Comparison of ENCODE assay signal across 10 cellular contexts in the genomic region with DNA sequence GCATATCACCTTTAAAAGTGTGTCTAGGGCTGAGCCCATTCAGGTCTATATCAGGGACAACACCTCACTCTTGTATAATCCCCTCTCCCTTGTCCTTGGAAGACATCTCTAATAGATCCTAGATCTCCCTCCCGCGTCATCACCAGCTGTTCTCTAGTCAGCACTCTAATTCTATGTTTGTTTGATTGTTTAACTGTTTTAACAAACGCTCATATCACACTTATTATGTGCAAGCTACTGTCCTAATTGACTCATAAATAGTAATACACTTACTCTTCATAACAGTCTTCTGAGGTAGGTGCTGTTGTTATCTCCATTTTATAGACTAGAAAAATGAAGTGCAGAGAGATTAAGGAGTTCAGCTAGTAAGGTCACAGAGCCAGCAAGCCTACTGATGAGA. TPM values are rescaled to one million over a fixed set of nuclear protein-coding genes. Genes with fewer than 3 reads are reported as not detected.
A peak's percentile ranks its signal among the peaks of the same experiment; 100 is the strongest.
DNase-seq lines count a peak whose midpoint lies in the region; ATAC-seq and TF ChIP-seq lines count a peak whose summit lies in the region.
"Had no signal": no experiment of that assay in that cellular context is flagged by ENCODE, and none has a peak within 500 bp of the region (broad histone marks: within the 10 kb centered on the region; RNA-seq: fewer than 3 reads in every experiment).

No MANE protein-coding gene starts in this region.

- H3K27ac Mint-ChIP-seq in naive thymus-derived CD8-positive, alpha-beta T cell = peak overlapping the region; percentile 8 to 96 (median 93)

- H3K36me3 ChIP-seq in OCI-LY7 (ENCODE audit: insufficient read depth, low read length) = no peaks in the 10 kb centered on the region

- no peak overlapping the region for H3K4me3 ChIP-seq in OCI-LY7 (ENCODE audit: low read depth, low read length, poor library complexity, severe bottlenecking)

- intact Hi-C loops in OCI-LY7 (cut with micrococcal nuclease; ENCODE audit: unreplicated experiment) = loop anchor here (1.0 to 5.0 kb wide), 3 partner anchors 75 to 165 kb away; no protein-coding TSS in a partner anchor

- no peak overlapping the region for H3K27ac ChIP-seq in OCI-LY7 (ENCODE audit: low read depth, low read length, poor library complexity, severe bottlenecking)

- H3K4me1 ChIP-seq in OCI-LY7 (ENCODE audit: insufficient read depth, low read length, poor library complexity, severe bottlenecking) = peaks cover 15% of the 10 kb centered on the region

- H3K4me2 ChIP-seq in OCI-LY7 (ENCODE audit: low read length) = no peak overlapping the region

- peaks cover 3 to 19% (median 6%) of the 10 kb centered on the region in 3 donors for H3K36me3 Mint-ChIP-seq in naive thymus-derived CD8-positive, alpha-beta T cell

- ATAC-seq in GM19023 (IDR thresholded peaks at IDR 0.05; ENCODE audit: unreplicated experiment) (peak; percentile 42), GM21825 (IDR thresholded peaks at IDR 0.05; ENCODE audit: unreplicated experiment) (peak; percentile 4), HG03460 (IDR thresholded peaks at IDR 0.05; ENCODE audit: unreplicated experiment) (peak; percentile 7)
- ATAC-seq in naive thymus-derived CD8-positive, alpha-beta T cell = no peak

- peaks cover 21 to 51% (median 49%) of the 10 kb centered on the region in 4 donors for H3K4me1 Mint-ChIP-seq in naive thymus-derived CD8-positive, alpha-beta T cell

- peak overlapping the region; percentile 51 to 84 (median 70) for H3K4me3 Mint-ChIP-seq in naive thymus-derived CD8-positive, alpha-beta T cell

- H3K9me3 Mint-ChIP-seq in naive thymus-derived CD8-positive, alpha-beta T cell = no peaks in the 10 kb centered on the region
- H3K9me3 Mint-ChIP-seq: stimulated activated naive B cell treated with anti-CD40 and anti-IgM and Interleukin-4, amounts not matched to agents 10 μg/mL and 1 μg/mL and 100 μg/mL, for 72 hours had no signal

- POLR2A ChIA-PET in naive thymus-derived CD8-positive, alpha-beta T cell (lab: Charles Lee) = interaction anchor here (0.5 to 13.3 kb wide), 17 partner anchors 11 to 1770 kb away, joined by 3 to 174 read pairs (median 4); a partner anchor contains a TSS
- POLR2A ChIA-PET in OCI-LY7 (lab: Charles Lee) = interaction anchor here (0.7 to 3.1 kb wide), 8 partner anchors 10 to 140 kb away, joined by 3 to 11 read pairs (median 5); no protein-coding TSS in a partner anchor

- no peaks in the 10 kb centered on the region for H3K27me3 Mint-ChIP-seq in naive thymus-derived CD8-positive, alpha-beta T cell
- H3K27me3 Mint-ChIP-seq: stimulated activated naive B cell treated with anti-CD40 and anti-IgM and Interleukin-4, amounts not matched to agents 10 μg/mL and 1 μg/mL and 100 μg/mL, for 72 hours had no signal

- TF ChIP-seq CTCF in OCI-LY7 (conservative IDR thresholded peaks at IDR 0.05; ENCODE audit: low read length) = no peak

- no peaks in the 10 kb centered on the region for H3K9me2 ChIP-seq in OCI-LY7 (ENCODE audit: insufficient read depth, low read length)

- no peaks in the 10 kb centered on the region for H4K20me1 ChIP-seq in OCI-LY7 (ENCODE audit: insufficient read depth, low read length)

- DNase-seq in naive thymus-derived CD8-positive, alpha-beta T cell = no peak
- DNase-seq in NCI-H345 (lab: John Stamatoyannopoulos, UW) (no peak), SIG-M5 treated with dmso at 0.1 percent for 504 hours (lab: John Stamatoyannopoulos, UW; ENCODE audit: unreplicated experiment) (no peak), OCI-LY7 (ENCODE audit: low spot score) (no peak)
- DNase-seq: GF-D8 had no signal

- BruUV-seq in OCI-LY7 (replicated peaks; lab: Mats Ljungman, UMichigan) = no TSS peak

- H3K9me3 ChIP-seq in OCI-LY7 (ENCODE audit: low read length) = no peaks in the 10 kb centered on the region

- no peak overlapping the region for H2AFZ ChIP-seq in OCI-LY7 (ENCODE audit: low read length)

- CTCF ChIA-PET in OCI-LY7 (lab: Charles Lee; ENCODE audit: unreplicated experiment) = interaction anchor here (0.7 to 2.6 kb wide), 7 partner anchors 10 to 165 kb away, joined by 3 to 29 read pairs (median 5); a partner anchor contains a TSS

- H3K79me2 ChIP-seq in OCI-LY7 (ENCODE audit: insufficient read depth, low read depth, low read length) = no peaks in the 10 kb centered on the region

RNA-seq across cellular contexts. Expression of a gene that starts 1.6 kb away (rescaled TPM):
- total RNA-seq in naive thymus-derived CD8-positive, alpha-beta T cell = 1 to 10 TPM; 4.8 to 5.3 TPM
- polyA plus RNA-seq in naive thymus-derived CD8-positive, alpha-beta T cell = under 1 TPM; 0.09 to 0.62 (median 0.58) TPM
- 1.4 and 2.2 TPM in 2 replicates for total RNA-seq in OCI-LY7 (2014; rRNA removed; shearing (Covaris generic))
- total RNA-seq in OCI-LY7 (2022) = 2.1 and 3.7 TPM in 2 replicates
- total RNA-seq: lung microvascular endothelial cell had no signal

Comparison
In these comparisons a context has a peak if more than half of its experiments do, and no peak if none do; other contexts are left out.
1. ATAC-seq: peak in GM19023 (single experiment), GM21825 (single experiment) and HG03460 (single experiment); none in naive thymus-derived CD8-positive, alpha-beta T cell (0 of 2).